Comparison of ENCODE assay signal across 23 cellular contexts in genomic region chr9:135552021-135552697, GRCh38. TPM values are rescaled to one million over a fixed set of nuclear protein-coding genes. Genes with fewer than 3 reads are reported as not detected.
DNase-seq lines count a peak whose midpoint lies in the region; ATAC-seq, FAIRE-seq and TF ChIP-seq lines count a peak whose summit lies in the region.
"Had no signal": no experiment of that assay in that cellular context is flagged by ENCODE, and none has a peak within 500 bp of the region (broad histone marks: within the 10 kb centered on the region; RNA-seq: fewer than 3 reads in every experiment).

No MANE protein-coding gene starts in this region.

- H4K12ac ChIP-seq in trophoblast cell (ENCODE audit: low read depth, low read length): no peak overlapping the region

- no peaks in the 10 kb centered on the region for H4K20me1 ChIP-seq in BLaER1

- ATAC-seq in left lobe of liver (no peak), upper lobe of right lung (no peak), pancreas (no peak)
- ATAC-seq: GM12878, HepG2 had no signal

- H3K4me2 ChIP-seq in BLaER1 (peak overlapping the region; percentile 82), trophoblast cell (ENCODE audit: low read length) (no peak overlapping the region)

- peak overlapping the region; percentile 64 for H2AK5ac ChIP-seq in trophoblast cell (ENCODE audit: low read length)

- no peak overlapping the region for H4K8ac ChIP-seq in trophoblast cell (ENCODE audit: low read depth, low read length)

- DNase-seq in left lobe of liver (ENCODE audit: low spot score) (peak; percentile 30), trophoblast cell (no peak), upper lobe of right lung (peak; percentile 55), NCI-H524 (lab: John Stamatoyannopoulos, UW) (no peak), pancreas (no peak), endodermal cell (no peak)
- DNase-seq: C1 segment of cervical spinal cord; CD4-positive, CD25-positive, alpha-beta regulatory T cell; CD8-positive, alpha-beta memory T cell; COR-L47; DMS 273 treated with DMSO at 0.1 percent for 48 hours; DMS53; EL had no signal

- H3K27me3 ChIP-seq in BLaER1 (no peaks in the 10 kb centered on the region), trophoblast cell (ENCODE audit: insufficient read depth, low read length) (no peaks in the 10 kb centered on the region), upper lobe of right lung (no peaks in the 10 kb centered on the region), pancreas (peaks cover 0 to 3% (median 0%) of the 10 kb centered on the region in 4 donors), endodermal cell (ENCODE audit: control insufficient read depth, insufficient read depth, low read length, poor library complexity, severe bottlenecking) (no peaks in the 10 kb centered on the region)

- no peaks in the 10 kb centered on the region for H3K36me3 Mint-ChIP-seq in endodermal cell (ENCODE audit: low read depth)
- H3K36me3 Mint-ChIP-seq: CD4-positive, CD25-positive, alpha-beta regulatory T cell; CD8-positive, alpha-beta memory T cell had no signal

- H3K79me1 ChIP-seq in trophoblast cell (ENCODE audit: low read length): no peaks in the 10 kb centered on the region

- no CpG with 5 or more reads among the region's 18 CpGs for WGBS in trophoblast cell (ENCODE audit: extremely low coverage, insufficient coverage, insufficient read length)
- WGBS in pancreas, 2 donors: 57 to 61% methylated on average over 18 of the region's 18 CpGs
- WGBS in endodermal cell (ENCODE audit: insufficient coverage in 1 of 2, insufficient read length in 1 of 2), 2 experiments: 87 to 99% methylated on average over 12 to 18 of the region's 18 CpGs

- H3K18ac ChIP-seq in trophoblast cell (ENCODE audit: low read length): no peak overlapping the region

- H3K27me3 Mint-ChIP-seq in endodermal cell (ENCODE audit: insufficient read depth): no peaks in the 10 kb centered on the region
- H3K27me3 Mint-ChIP-seq: IgD-negative memory B cell had no signal

- no peak overlapping the region for H3K27ac Mint-ChIP-seq in endodermal cell
- H3K27ac Mint-ChIP-seq: CD4-positive, CD25-positive, alpha-beta regulatory T cell; CD8-positive, alpha-beta memory T cell; H9; IgD-negative memory B cell had no signal

- peak overlapping the region; percentile 29 for H2BK12ac ChIP-seq in trophoblast cell (ENCODE audit: low read length)

- H3K79me2 ChIP-seq in trophoblast cell (ENCODE audit: control insufficient read depth, insufficient read depth, low read length, poor library complexity): no peaks in the 10 kb centered on the region

- TF ChIP-seq CTCF in upper lobe of right lung (IDR thresholded peaks at IDR 0.05): no peak
- TF ChIP-seq CTCF in pancreas (IDR thresholded peaks at IDR 0.05): no peak
- TF ChIP-seq CTCF in endodermal cell (conservative IDR thresholded peaks at IDR 0.05): no peak

- no peaks in the 10 kb centered on the region for H3K4me1 Mint-ChIP-seq in endodermal cell
- H3K4me1 Mint-ChIP-seq: CD4-positive, CD25-positive, alpha-beta regulatory T cell; CD8-positive, alpha-beta memory T cell; IgD-negative memory B cell had no signal

- no peak for FAIRE-seq in pancreas (lab: Jason Lieb, UNC)
- FAIRE-seq: GM12878, H1, HepG2 had no signal

- H3K9me3 ChIP-seq in BLaER1 (no peaks in the 10 kb centered on the region), trophoblast cell (ENCODE audit: insufficient read depth, low read depth, low read length) (peaks cover 3% of the 10 kb centered on the region), upper lobe of right lung (no peaks in the 10 kb centered on the region), pancreas (no peaks in the 10 kb centered on the region), endodermal cell (ENCODE audit: control insufficient read depth, low read length) (no peaks in the 10 kb centered on the region)

- H3K14ac ChIP-seq in trophoblast cell (ENCODE audit: low read length): peak overlapping the region; percentile 44

- H3K23ac ChIP-seq in trophoblast cell (ENCODE audit: low read length): no peak overlapping the region

- no peak overlapping the region for H2BK5ac ChIP-seq in trophoblast cell (ENCODE audit: low read depth, low read length, poor library complexity)

- H3K36me3 ChIP-seq in BLaER1 (no peaks in the 10 kb centered on the region), trophoblast cell (ENCODE audit: control insufficient read depth in 1 of 2, insufficient read depth in 2 of 2, low read length in 2 of 2) (no peaks in the 10 kb centered on the region), upper lobe of right lung (no peaks in the 10 kb centered on the region), pancreas (no peaks in the 10 kb centered on the region), endodermal cell (ENCODE audit: control insufficient read depth, insufficient read depth, low read length) (no peaks in the 10 kb centered on the region)

- no peak overlapping the region for H2BK120ac ChIP-seq in trophoblast cell (ENCODE audit: insufficient read depth, low read length, poor library complexity)

- H3K4me3 ChIP-seq in BLaER1 (no peak overlapping the region), trophoblast cell (ENCODE audit: low read depth, low read length) (no peak overlapping the region), upper lobe of right lung (no peak overlapping the region), pancreas (no peak overlapping the region), endodermal cell (ENCODE audit: low read length) (no peak overlapping the region)
- H3K4me3 ChIP-seq: GM12878 had no signal

- intact Hi-C loops in upper lobe of right lung (cut with DNase I) (no loop called here), pancreas (cut with DNase I) (loop anchor here in 1 of 3 donors (10.0 kb wide), 1 partner anchor 63 kb away; a partner anchor contains a TSS)

- H3K9ac ChIP-seq in BLaER1 (no peak overlapping the region), trophoblast cell (ENCODE audit: low read length) (no peak overlapping the region), endodermal cell (ENCODE audit: extremely low read depth, low read length, poor library complexity, severe bottlenecking) (no peak overlapping the region)

- H4K91ac ChIP-seq in trophoblast cell (ENCODE audit: low read depth, low read length): peak overlapping the region; percentile 37

- no peak overlapping the region for H3K4me3 Mint-ChIP-seq in endodermal cell
- H3K4me3 Mint-ChIP-seq: CD4-positive, CD25-positive, alpha-beta regulatory T cell; CD8-positive, alpha-beta memory T cell; H9; IgD-negative memory B cell had no signal

- no peaks in the 10 kb centered on the region for H3K9me3 Mint-ChIP-seq in endodermal cell
- H3K9me3 Mint-ChIP-seq: CD4-positive, CD25-positive, alpha-beta regulatory T cell; CD8-positive, alpha-beta memory T cell had no signal

- no peak overlapping the region for H2AFZ ChIP-seq in trophoblast cell (ENCODE audit: insufficient read depth, low read length, poor library complexity)

- H3K4ac ChIP-seq in trophoblast cell (ENCODE audit: low read depth, low read length): no peak overlapping the region

- peak overlapping the region; percentile 38; the same call in 1 of the 2 replicates for H3K27ac ChIP-seq in BLaER1
- no peak overlapping the region for H3K27ac ChIP-seq in trophoblast cell (ENCODE audit: low read depth, low read length)
- H3K27ac ChIP-seq in upper lobe of right lung: no peak overlapping the region
- no peak overlapping the region for H3K27ac ChIP-seq in pancreas
- H3K27ac ChIP-seq in endodermal cell (ENCODE audit: low read depth, low read length): no peak overlapping the region
- H3K27ac ChIP-seq: 22Rv1 had no signal

- H3K4me1 ChIP-seq in BLaER1 (peaks cover 28% of the 10 kb centered on the region), trophoblast cell (ENCODE audit: control insufficient read depth in 1 of 2, insufficient read depth in 2 of 2, low read length in 2 of 2) (no peaks in the 10 kb centered on the region), upper lobe of right lung (no peaks in the 10 kb centered on the region), pancreas (no peaks in the 10 kb centered on the region), endodermal cell (ENCODE audit: control insufficient read depth, insufficient read depth, low read length) (no peaks in the 10 kb centered on the region)

RNA-seq across cellular contexts. Expression of gene OBP2A, which starts 6.2 kb away (rescaled TPM):
- total RNA-seq in left lobe of liver (not detected), upper lobe of right lung (not detected), pancreas (not detected), endodermal cell (not detected)
- polyA plus RNA-seq in trophoblast cell (2013): 0.08 TPM in 1 of 2 replicates, not detected in the other
- not detected for polyA plus RNA-seq in pancreas
- not detected for polyA plus RNA-seq in endodermal cell (2013, experiment 1 of 2)
- polyA plus RNA-seq in endodermal cell (2013, experiment 2 of 2): not detected
- total RNA-seq: A673; CD4-positive, CD25-positive, alpha-beta regulatory T cell; CD8-positive, alpha-beta memory T cell; G401; GM12878; H1; H9; HepG2 had no signal
- polyA plus RNA-seq: AG04450; CD4-positive, CD25-positive, alpha-beta regulatory T cell; CD8-positive, alpha-beta memory T cell; GM12878; H1; IgD-negative memory B cell had no signal

RNA-seq across cellular contexts. Expression of gene PAEP, which starts 9.4 kb away (rescaled TPM):
- total RNA-seq in left lobe of liver (not detected), upper lobe of right lung (not detected), pancreas (not detected), endodermal cell (not detected)
- 4.9 and 5.6 TPM in 2 replicates for polyA plus RNA-seq in trophoblast cell (2013)
- polyA plus RNA-seq in pancreas: not detected
- polyA plus RNA-seq in endodermal cell (2013, experiment 1 of 2): not detected
- not detected for polyA plus RNA-seq in endodermal cell (2013, experiment 2 of 2)
- total RNA-seq: A673; CD4-positive, CD25-positive, alpha-beta regulatory T cell; CD8-positive, alpha-beta memory T cell; G401; GM12878; H1; H9 had no signal
- polyA plus RNA-seq: AG04450; CD4-positive, CD25-positive, alpha-beta regulatory T cell; CD8-positive, alpha-beta memory T cell; GM12878; H1; IgD-negative memory B cell had no signal

RNA-seq across cellular contexts. Expression of gene LCN1, which starts 30.9 kb away (rescaled TPM):
- total RNA-seq in left lobe of liver: not detected
- 0.14 and 0.15 TPM in 2 replicates for polyA plus RNA-seq in trophoblast cell (2013)
- total RNA-seq in upper lobe of right lung: not detected
- total RNA-seq in pancreas: not detected
- polyA plus RNA-seq in pancreas: not detected
- not detected for total RNA-seq in endodermal cell
- not detected for polyA plus RNA-seq in endodermal cell (2013, experiment 1 of 2)
- polyA plus RNA-seq in endodermal cell (2013, experiment 2 of 2): not detected
- total RNA-seq: A673; CD4-positive, CD25-positive, alpha-beta regulatory T cell; CD8-positive, alpha-beta memory T cell; G401; GM12878; H1; H9; HepG2 had no signal
- polyA plus RNA-seq: AG04450; CD4-positive, CD25-positive, alpha-beta regulatory T cell; CD8-positive, alpha-beta memory T cell; GM12878; H1; HepG2; IgD-negative memory B cell had no signal

RNA-seq across cellular contexts. Expression of gene MRPS2, which starts 51.7 kb away (rescaled TPM):
- total RNA-seq in left lobe of liver (30.7 TPM), upper lobe of right lung (23.0 TPM), pancreas (10 to 100 TPM; 16.0 to 22.4 (median 18.8) TPM), endodermal cell (10 to 100 TPM; 50.2 to 53.1 TPM)
- polyA plus RNA-seq in trophoblast cell (2013): 73.0 and 79.0 TPM in 2 replicates
- polyA plus RNA-seq in pancreas: 10 to 100 TPM; 30.3 to 34.9 TPM
- polyA plus RNA-seq in endodermal cell (2013, experiment 1 of 2): 51.4 TPM
- polyA plus RNA-seq in endodermal cell (2013, experiment 2 of 2): 44.0 TPM

Comparison
In these comparisons a context has a peak if more than half of its experiments do, and no peak if none do; other contexts are left out.
1. DNase-seq: peak in left lobe of liver (single experiment) and upper lobe of right lung (single experiment); none in trophoblast cell (0 of 2), NCI-H524 (0 of 2), pancreas (0 of 6) and endodermal cell (single experiment).